1 cellular context compared by ENCODE assay signal in the genomic region with DNA sequence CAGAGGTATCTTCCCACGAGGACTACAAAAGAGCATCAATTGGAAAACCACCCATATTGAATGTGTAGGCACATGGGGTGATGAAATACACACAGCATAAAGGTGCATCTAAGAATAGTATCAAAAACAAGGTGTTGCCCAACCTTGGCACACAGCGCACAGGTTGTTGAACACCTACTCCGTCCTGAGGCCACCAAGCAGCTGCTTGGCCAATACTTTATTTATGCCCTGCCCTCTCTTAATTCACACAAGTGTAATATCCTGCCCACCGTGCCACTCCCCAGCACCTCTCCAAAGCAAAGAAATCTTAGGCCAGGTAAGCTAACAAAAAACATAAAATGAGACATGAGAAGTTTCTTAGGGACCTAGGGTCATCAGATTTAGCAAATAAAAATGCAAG.
TF ChIP-seq lines count a peak whose summit lies in the region.

No MANE protein-coding gene starts in this region.

TF ChIP-seq in IMR-90, 13 proteins besides CTCF, POLR2A, EP300 and RAD21:
- TF ChIP-seq RCOR1 (IDR thresholded peaks at IDR 0.05; ENCODE audit: insufficient replicate concordance, low read length) (no peak), MXI1 (IDR thresholded peaks at IDR 0.05; ENCODE audit: borderline replicate concordance, low read depth, low read length) (no peak), CHD1 (IDR thresholded peaks at IDR 0.05; ENCODE audit: low read depth, low read length) (no peak), MAFK (IDR thresholded peaks at IDR 0.05; ENCODE audit: low read depth, low read length) (no peak), MAZ (IDR thresholded peaks at IDR 0.05; ENCODE audit: borderline replicate concordance, low read depth, low read length) (no peak), RFX5 (IDR thresholded peaks at IDR 0.05; ENCODE audit: low read depth, low read length) (no peak), SMC3 (IDR thresholded peaks at IDR 0.05; ENCODE audit: low read depth, low read length) (no peak), FOS (IDR thresholded peaks at IDR 0.05; ENCODE audit: low read depth, low read length) (no peak), NFE2L2 (IDR thresholded peaks at IDR 0.05; ENCODE audit: low read depth, low read length) (no peak), CEBPB (IDR thresholded peaks at IDR 0.05; ENCODE audit: low read depth, low read length) (no peak), BHLHE40 (IDR thresholded peaks at IDR 0.05; ENCODE audit: low read depth, low read length) (no peak)
- TF ChIP-seq, protein P1, sequence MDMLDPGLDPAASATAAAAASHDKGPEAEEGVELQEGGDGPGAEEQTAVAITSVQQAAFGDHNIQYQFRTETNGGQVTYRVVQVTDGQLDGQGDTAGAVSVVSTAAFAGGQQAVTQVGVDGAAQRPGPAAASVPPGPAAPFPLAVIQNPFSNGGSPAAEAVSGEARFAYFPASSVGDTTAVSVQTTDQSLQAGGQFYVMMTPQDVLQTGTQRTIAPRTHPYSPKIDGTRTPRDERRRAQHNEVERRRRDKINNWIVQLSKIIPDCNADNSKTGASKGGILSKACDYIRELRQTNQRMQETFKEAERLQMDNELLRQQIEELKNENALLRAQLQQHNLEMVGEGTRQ (IDR thresholded peaks at IDR 0.05; ENCODE audit: low read depth, low read length), result no peak
- TF ChIP-seq, protein P2, sequence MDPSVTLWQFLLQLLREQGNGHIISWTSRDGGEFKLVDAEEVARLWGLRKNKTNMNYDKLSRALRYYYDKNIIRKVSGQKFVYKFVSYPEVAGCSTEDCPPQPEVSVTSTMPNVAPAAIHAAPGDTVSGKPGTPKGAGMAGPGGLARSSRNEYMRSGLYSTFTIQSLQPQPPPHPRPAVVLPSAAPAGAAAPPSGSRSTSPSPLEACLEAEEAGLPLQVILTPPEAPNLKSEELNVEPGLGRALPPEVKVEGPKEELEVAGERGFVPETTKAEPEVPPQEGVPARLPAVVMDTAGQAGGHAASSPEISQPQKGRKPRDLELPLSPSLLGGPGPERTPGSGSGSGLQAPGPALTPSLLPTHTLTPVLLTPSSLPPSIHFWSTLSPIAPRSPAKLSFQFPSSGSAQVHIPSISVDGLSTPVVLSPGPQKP (IDR thresholded peaks at IDR 0.05; ENCODE audit: borderline replicate concordance, low read depth, low read length), result no peak
